In genomic region chr13:96771501-96772367, GRCh38 we compare ENCODE assay signal across 11 cellular contexts.
A peak's percentile ranks its signal among the peaks of the same experiment; 100 is the strongest.
DNase-seq lines count a peak whose midpoint lies in the region; ATAC-seq lines count a peak whose summit lies in the region.
"Had no signal": no experiment of that assay in that cellular context is flagged by ENCODE, and none has a peak within 500 bp of the region (broad histone marks: within the 10 kb centered on the region; RNA-seq: fewer than 3 reads in every experiment).

No MANE protein-coding gene starts in this region.

- H3K27me3 ChIP-seq in ACC112 (ENCODE audit: insufficient read depth, low read length): no peaks in the 10 kb centered on the region
- H3K27me3 ChIP-seq: BE2C, gastrocnemius medialis had no signal

- no peaks in the 10 kb centered on the region for H3K79me2 ChIP-seq in ACC112 (ENCODE audit: control insufficient read depth, insufficient read depth, low read length, unreplicated experiment)

- H3K4me3 ChIP-seq in ACC112 (ENCODE audit: low read depth, low read length): no peak overlapping the region
- H3K4me3 ChIP-seq: gastrocnemius medialis had no signal

- no peaks in the 10 kb centered on the region for H3K36me3 Mint-ChIP-seq in activated CD4-positive, alpha-beta T cell treated with anti-CD3 and anti-CD28 coated beads, Interleukin-2, amount 10 ng/mL, durations not matched to agents 7 days and 5 days (ENCODE audit: low read depth)

- no peak overlapping the region for H3K4me3 Mint-ChIP-seq in activated CD4-positive, alpha-beta T cell treated with anti-CD3 and anti-CD28 coated beads, Interleukin-2, amount 10 ng/mL, durations not matched to agents 7 days and 5 days
- H3K4me3 Mint-ChIP-seq: activated CD4-positive, alpha-beta T cell treated with anti-CD3 and anti-CD28 coated beads, Interleukin-2, amount 10 ng/mL, durations not matched to agents 24 days and 14 days had no signal

- H3K36me3 ChIP-seq in ACC112 (ENCODE audit: insufficient read depth, low read length): no peaks in the 10 kb centered on the region
- H3K36me3 ChIP-seq: BE2C, gastrocnemius medialis had no signal

- H3K4me1 ChIP-seq in ACC112 (ENCODE audit: control insufficient read depth, insufficient read depth, low read length, unreplicated experiment): no peaks in the 10 kb centered on the region
- H3K4me1 ChIP-seq: gastrocnemius medialis had no signal

- CTCF ChIA-PET in activated CD4-positive, alpha-beta T cell treated with anti-CD3 and anti-CD28 coated beads, Interleukin-2, amount 10 ng/mL, durations not matched to agents 7 days and 5 days (lab: Charles Lee): no interaction called here

- ATAC-seq in GM18909 (IDR thresholded peaks at IDR 0.05; ENCODE audit: poor library complexity, unreplicated experiment): peak; percentile 93
- peak; percentile 90 for ATAC-seq in HG02798 (IDR thresholded peaks at IDR 0.05; ENCODE audit: poor library complexity, unreplicated experiment)
- ATAC-seq in GM21737 (IDR thresholded peaks at IDR 0.05; ENCODE audit: unreplicated experiment): no peak
- ATAC-seq: gastrocnemius medialis had no signal

- H2AFZ ChIP-seq in ACC112 (ENCODE audit: low read length, unreplicated experiment): peak overlapping the region; percentile 38

- H3K27ac ChIP-seq in ACC112 (ENCODE audit: low read depth, low read length): no peak overlapping the region
- H3K27ac ChIP-seq: gastrocnemius medialis had no signal

- DNase-seq in NAMALWA (ENCODE audit: low spot score) (peak; percentile 74), 8988T (no peak), iPS-NIHi11 (ENCODE audit: low spot score) (no peak)
- DNase-seq in activated CD4-positive, alpha-beta T cell treated with anti-CD3 and anti-CD28 coated beads, Interleukin-2, amount 10 ng/mL, durations not matched to agents 7 days and 5 days: no peak
- DNase-seq: activated CD4-positive, alpha-beta T cell treated with anti-CD3 and anti-CD28 coated beads, Interleukin-2, amount 10 ng/mL, durations not matched to agents 24 days and 14 days; BE2C; gastrocnemius medialis had no signal

- no peaks in the 10 kb centered on the region for H3K4me1 Mint-ChIP-seq in activated CD4-positive, alpha-beta T cell treated with anti-CD3 and anti-CD28 coated beads, Interleukin-2, amount 10 ng/mL, durations not matched to agents 7 days and 5 days
- H3K4me1 Mint-ChIP-seq: activated CD4-positive, alpha-beta T cell treated with anti-CD3 and anti-CD28 coated beads, Interleukin-2, amount 10 ng/mL, durations not matched to agents 24 days and 14 days had no signal

- H3K9me3 Mint-ChIP-seq in activated CD4-positive, alpha-beta T cell treated with anti-CD3 and anti-CD28 coated beads, Interleukin-2, amount 10 ng/mL, durations not matched to agents 7 days and 5 days: peaks cover 5% of the 10 kb centered on the region

- POLR2A ChIA-PET in activated CD4-positive, alpha-beta T cell treated with anti-CD3 and anti-CD28 coated beads, Interleukin-2, amount 10 ng/mL, durations not matched to agents 7 days and 5 days (lab: Charles Lee): no interaction called here

- H3K27me3 Mint-ChIP-seq in activated CD4-positive, alpha-beta T cell treated with anti-CD3 and anti-CD28 coated beads, Interleukin-2, amount 10 ng/mL, durations not matched to agents 7 days and 5 days: no peaks in the 10 kb centered on the region
- H3K27me3 Mint-ChIP-seq: activated CD4-positive, alpha-beta T cell treated with anti-CD3 and anti-CD28 coated beads, Interleukin-2, amount 10 ng/mL, durations not matched to agents 24 days and 14 days had no signal

- H3K27ac Mint-ChIP-seq in activated CD4-positive, alpha-beta T cell treated with anti-CD3 and anti-CD28 coated beads, Interleukin-2, amount 10 ng/mL, durations not matched to agents 7 days and 5 days: no peak overlapping the region
- H3K27ac Mint-ChIP-seq: activated CD4-positive, alpha-beta T cell treated with anti-CD3 and anti-CD28 coated beads, Interleukin-2, amount 10 ng/mL, durations not matched to agents 24 days and 14 days had no signal
